In the genomic region with DNA sequence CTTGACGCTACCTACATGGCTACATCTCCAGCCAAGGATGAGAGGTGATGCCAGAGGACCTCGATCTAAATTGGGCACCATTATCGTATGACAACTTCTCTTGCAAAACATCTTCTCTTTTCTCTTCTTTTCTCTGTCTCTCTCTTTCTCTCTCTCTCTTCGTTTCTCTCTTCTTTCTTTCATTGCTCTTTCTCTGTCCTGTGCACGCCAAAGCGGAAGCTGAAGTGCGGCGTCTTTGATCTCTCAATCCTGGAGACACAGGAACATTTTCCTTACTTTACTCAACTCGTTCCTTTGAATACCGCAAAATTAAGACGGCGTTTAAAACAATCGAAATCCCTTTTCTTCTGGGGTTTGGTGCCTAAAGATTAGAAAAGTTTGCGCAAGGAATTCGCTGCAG, we compare ENCODE assay signal across 9 cellular contexts.
DNase-seq lines count a peak whose midpoint lies in the region; ATAC-seq and TF ChIP-seq lines count a peak whose summit lies in the region.
"Had no signal": no experiment of that assay in that cellular context is flagged by ENCODE, and none has a peak within 500 bp of the region (broad histone marks: within the 10 kb centered on the region; RNA-seq: fewer than 3 reads in every experiment).

No MANE protein-coding gene starts in this region.

- H3K27ac Mint-ChIP-seq in activated T-cell treated with anti-CD3 and anti-CD28 coated beads, Interleukin-2, amount 50 U/mL, for 24 hours, result no peak overlapping the region
- peak overlapping the region; percentile 99 to 100 for H3K27ac Mint-ChIP-seq in stimulated activated naive CD8-positive, alpha-beta T cell treated with anti-CD3 and anti-CD28 coated beads, Interleukin-15, amount 100 ng/mL, for 72 hours

- no peak for DNase-seq in activated T-cell treated with anti-CD3 and anti-CD28 coated beads, Interleukin-2, amount 50 U/mL, for 4 hours
- DNase-seq in activated T-cell treated with anti-CD3 and anti-CD28 coated beads, Interleukin-2, amount 50 U/mL, for 24 hours, result no peak
- DNase-seq in NT2/D1 (ENCODE audit: low read depth, low spot score), result no peak
- peak; percentile 21 for DNase-seq in fibroblast of pulmonary artery (ENCODE audit: low read depth)
- DNase-seq in stimulated activated naive CD8-positive, alpha-beta T cell treated with anti-CD3 and anti-CD28 coated beads, Interleukin-15, amount 100 ng/mL, for 72 hours, result no peak
- no peak for DNase-seq in NCI-H1417 treated with DMSO at 0.1 percent for 48 hours (lab: John Stamatoyannopoulos, UW)
- no peak for DNase-seq in SIG-M5 treated with dmso at 0.1 percent for 504 hours (lab: John Stamatoyannopoulos, UW; ENCODE audit: unreplicated experiment)
- DNase-seq in transverse colon, result no peak

- peak overlapping the region; percentile 81 for H3K9ac ChIP-seq in NT2/D1 (ENCODE audit: insufficient read length, low read depth)

- no peaks in the 10 kb centered on the region for H3K9me3 Mint-ChIP-seq in activated T-cell treated with anti-CD3 and anti-CD28 coated beads, Interleukin-2, amount 50 U/mL, for 4 hours
- H3K9me3 Mint-ChIP-seq in activated T-cell treated with anti-CD3 and anti-CD28 coated beads, Interleukin-2, amount 50 U/mL, for 24 hours, result no peaks in the 10 kb centered on the region
- no peaks in the 10 kb centered on the region for H3K9me3 Mint-ChIP-seq in stimulated activated naive CD8-positive, alpha-beta T cell treated with anti-CD3 and anti-CD28 coated beads, Interleukin-15, amount 100 ng/mL, for 72 hours

- peak overlapping the region; percentile 75 for H3K4me3 ChIP-seq in NT2/D1 (ENCODE audit: insufficient read length, low read depth)
- peak overlapping the region; percentile 78 for H3K4me3 ChIP-seq in fibroblast of pulmonary artery (replicated peaks; ENCODE audit: low read depth, low read length)
- peak overlapping the region in 2 of 4 donors; percentile 83 to 89 for H3K4me3 ChIP-seq in transverse colon

- no peak for ATAC-seq in activated T-cell treated with anti-CD3 and anti-CD28 coated beads, Interleukin-2, amount 50 U/mL, for 4 hours
- ATAC-seq in stimulated activated naive CD8-positive, alpha-beta T cell treated with anti-CD3 and anti-CD28 coated beads, Interleukin-15, amount 100 ng/mL, for 72 hours, result no peak
- ATAC-seq: SK-N-SH treated with all-trans-retinoic acid at 6 μM for 48 hours had no signal

- no peaks in the 10 kb centered on the region for H3K9me3 ChIP-seq in NT2/D1 (ENCODE audit: insufficient read depth, low read length)
- no peaks in the 10 kb centered on the region for H3K9me3 ChIP-seq in transverse colon

- TF ChIP-seq CTCF in fibroblast of pulmonary artery (IDR thresholded peaks at IDR 0.05; ENCODE audit: low read length, missing control alignments) (no peak), transverse colon (IDR thresholded peaks at IDR 0.05) (no peak)

- no peak for TF ChIP-seq POLR2A in transverse colon (IDR thresholded peaks at IDR 0.05)

- 3% methylated on average over 5 of the region's 15 CpGs; no CpG with 5 or more reads in 1 of the 2 donors for WGBS in transverse colon (ENCODE audit: low coverage in 1 of 2), 2 donors

- intact Hi-C loops in transverse colon (cut with DNase I; ENCODE audit: low total_unique reads), result no loop called here

- peaks cover 2% of the 10 kb centered on the region for H3K36me3 Mint-ChIP-seq in activated T-cell treated with anti-CD3 and anti-CD28 coated beads, Interleukin-2, amount 50 U/mL, for 4 hours (ENCODE audit: insufficient read depth)
- H3K36me3 Mint-ChIP-seq in activated T-cell treated with anti-CD3 and anti-CD28 coated beads, Interleukin-2, amount 50 U/mL, for 24 hours (ENCODE audit: low read depth), result no peaks in the 10 kb centered on the region

- H3K36me3 ChIP-seq in NT2/D1 (ENCODE audit: insufficient read depth, insufficient read length, low read length) (no peaks in the 10 kb centered on the region), transverse colon (no peaks in the 10 kb centered on the region)

- TF ChIP-seq EP300 in transverse colon (IDR thresholded peaks at IDR 0.05; ENCODE audit: low read depth), result no peak

- peak overlapping the region; percentile 97 for H3K4me3 Mint-ChIP-seq in activated T-cell treated with anti-CD3 and anti-CD28 coated beads, Interleukin-2, amount 50 U/mL, for 4 hours
- no peak overlapping the region for H3K4me3 Mint-ChIP-seq in activated T-cell treated with anti-CD3 and anti-CD28 coated beads, Interleukin-2, amount 50 U/mL, for 24 hours
- H3K4me3 Mint-ChIP-seq in stimulated activated naive CD8-positive, alpha-beta T cell treated with anti-CD3 and anti-CD28 coated beads, Interleukin-15, amount 100 ng/mL, for 72 hours, result peak overlapping the region; percentile 96 to 98

- peaks cover 31% of the 10 kb centered on the region for H3K4me1 Mint-ChIP-seq in activated T-cell treated with anti-CD3 and anti-CD28 coated beads, Interleukin-2, amount 50 U/mL, for 4 hours (ENCODE audit: low read depth)
- H3K4me1 Mint-ChIP-seq in activated T-cell treated with anti-CD3 and anti-CD28 coated beads, Interleukin-2, amount 50 U/mL, for 24 hours (ENCODE audit: low read depth), result no peaks in the 10 kb centered on the region
- H3K4me1 Mint-ChIP-seq in stimulated activated naive CD8-positive, alpha-beta T cell treated with anti-CD3 and anti-CD28 coated beads, Interleukin-15, amount 100 ng/mL, for 72 hours, result peaks cover 28% of the 10 kb centered on the region

- in situ Hi-C loops in transverse colon (cut with MboI; ENCODE audit: low pct_ligation_motif_present in 1 of 4, low pct_unique_long_range_greater_than_20kb in 1 of 4, low sequenced_read_pairs in 3 of 4), result loop anchor here in 1 of 4 donors (10.0 kb wide), 1 partner anchor 177 kb away; a partner anchor contains a TSS

- H3K4me1 ChIP-seq in NT2/D1 (ENCODE audit: insufficient read depth, insufficient read length) (no peaks in the 10 kb centered on the region), transverse colon (no peaks in the 10 kb centered on the region)

- H3K27me3 Mint-ChIP-seq in activated T-cell treated with anti-CD3 and anti-CD28 coated beads, Interleukin-2, amount 50 U/mL, for 4 hours (ENCODE audit: low read depth), result no peaks in the 10 kb centered on the region
- H3K27me3 Mint-ChIP-seq in activated T-cell treated with anti-CD3 and anti-CD28 coated beads, Interleukin-2, amount 50 U/mL, for 24 hours, result no peaks in the 10 kb centered on the region
- H3K27me3 Mint-ChIP-seq in stimulated activated naive CD8-positive, alpha-beta T cell treated with anti-CD3 and anti-CD28 coated beads, Interleukin-15, amount 100 ng/mL, for 72 hours, result no peaks in the 10 kb centered on the region

- H3K27ac ChIP-seq in transverse colon, result peak overlapping the region in 2 of 4 donors; percentile 94

- H3K27me3 ChIP-seq in NT2/D1 (ENCODE audit: insufficient read depth, insufficient read length) (no peaks in the 10 kb centered on the region), transverse colon (no peaks in the 10 kb centered on the region)
